ENCODE assay signal across 30 cellular contexts in genomic region chr7:151016505-151016904, GRCh38. TPM values are rescaled to one million over a fixed set of nuclear protein-coding genes. Genes with fewer than 3 reads are reported as not detected.
DNase-seq lines count a peak whose midpoint lies in the region; ATAC-seq and TF ChIP-seq lines count a peak whose summit lies in the region.
"Had no signal": no experiment of that assay in that cellular context is flagged by ENCODE, and none has a peak within 500 bp of the region (broad histone marks: within the 10 kb centered on the region; RNA-seq: fewer than 3 reads in every experiment).

No MANE protein-coding gene starts in this region.

- peak overlapping the region; percentile 0 for H2BK5ac ChIP-seq in neuronal stem cell (ENCODE audit: low read length)

- no peaks in the 10 kb centered on the region for H3K36me3 ChIP-seq in CD4-positive, alpha-beta memory T cell (ENCODE audit: insufficient read depth, low read length)
- H3K36me3 ChIP-seq in neuronal stem cell (replicated peaks in 1 of 2; ENCODE audit: control insufficient read depth in 2 of 2, insufficient read depth in 2 of 2, low read length in 2 of 2) (peaks cover 0 to 5% of the 10 kb centered on the region in 2 donors), endodermal cell (ENCODE audit: control insufficient read depth, insufficient read depth, low read length) (no peaks in the 10 kb centered on the region)
- H3K36me3 ChIP-seq: left ventricle myocardium inferior, neutrophil had no signal

- DNase-seq in T-helper 1 cell, result no peak
- DNase-seq in CD4-positive, alpha-beta memory T cell, result no peak
- no peak for DNase-seq in activated naive CD8-positive, alpha-beta T cell treated with anti-CD3 and anti-CD28 coated beads, Interleukin-2, amount 10 ng/mL, durations not matched to agents 7 days and 5 days
- no peak for DNase-seq in neuronal stem cell (ENCODE audit: low spot score)
- no peak for DNase-seq in HUDEP-2 (lab: John Stamatoyannopoulos, UW; ENCODE audit: unreplicated experiment in 76 of 76)
- DNase-seq in AML-193 (lab: John Stamatoyannopoulos, UW), result no peak
- DNase-seq in endodermal cell, result no peak
- DNase-seq: activated CD4-positive, alpha-beta T cell treated with anti-CD3 and anti-CD28 coated beads for 1 hour; dermis blood vessel endothelial cell; foreskin keratinocyte; head of caudate nucleus; HFFc6; Karpas-422; left ventricle myocardium inferior; mesendoderm; NCI-H1930; NCI-H526; NK-92 treated with Interleukin-12 subunit alpha and Interleukin-12 subunit beta, amount 100 ng/mL, for 24 hours; SK-N-SH; spleen; stimulated activated CD4-positive, alpha-beta T cell treated with anti-CD3 and anti-CD28 coated beads, Interleukin-2, amount 100 ng/mL, for 24 hours had no signal

- peaks cover 30% of the 10 kb centered on the region for H3K27me3 Mint-ChIP-seq in T-helper 1 cell treated with Interleukin-12 subunit alpha and Interleukin-12 subunit beta and Interleukin-4 antibody, amounts not matched to agents 30 μg/mL and 1 μg/mL, for 36 hours (ENCODE audit: low read depth)
- peaks cover 1 to 8% of the 10 kb centered on the region in 2 donors for H3K27me3 Mint-ChIP-seq in CD4-positive, alpha-beta memory T cell
- peaks cover 18% of the 10 kb centered on the region for H3K27me3 Mint-ChIP-seq in activated naive CD8-positive, alpha-beta T cell treated with anti-CD3 and anti-CD28 coated beads, Interleukin-2, amount 10 ng/mL, durations not matched to agents 7 days and 5 days
- peaks cover 95% of the 10 kb centered on the region for H3K27me3 Mint-ChIP-seq in endodermal cell (ENCODE audit: insufficient read depth)

- peak overlapping the region; percentile 36 for H3K27ac Mint-ChIP-seq in T-helper 1 cell treated with Interleukin-12 subunit alpha and Interleukin-12 subunit beta and Interleukin-4 antibody, amounts not matched to agents 30 μg/mL and 1 μg/mL, for 36 hours
- H3K27ac Mint-ChIP-seq in CD4-positive, alpha-beta memory T cell, result peak overlapping the region; percentile 61 to 100 (median 90)
- peak overlapping the region; percentile 56 for H3K27ac Mint-ChIP-seq in activated naive CD8-positive, alpha-beta T cell treated with anti-CD3 and anti-CD28 coated beads, Interleukin-2, amount 10 ng/mL, durations not matched to agents 7 days and 5 days
- no peak overlapping the region for H3K27ac Mint-ChIP-seq in endodermal cell
- H3K27ac Mint-ChIP-seq: activated T-helper 2 cell treated with anti-CD3 and anti-CD28 coated beads, Interferon-gamma antibody, Interleukin-2, Interleukin-4, amounts not matched to agents 10 μg/mL and 5 μg/mL and 100 μg/mL, durations not matched to agents 14 hours and 24 hours and 36 hours; GM23338; HFFc6 had no signal

- no CpG with 5 or more reads among the region's 8 CpGs for WGBS in neuronal stem cell (ENCODE audit: extremely low coverage in 2 of 2, insufficient read length in 2 of 2, insufficient replicate concordance in 1 of 2), 2 donors
- 91% methylated on average over 6 to 8 of the region's 8 CpGs for WGBS in endodermal cell (ENCODE audit: insufficient coverage in 1 of 2, insufficient read length in 1 of 2), 2 experiments

- H3K9me3 ChIP-seq in CD4-positive, alpha-beta memory T cell (ENCODE audit: control insufficient read depth in 1 of 2, low read length in 2 of 2), result no peaks in the 10 kb centered on the region
- H3K9me3 ChIP-seq in neuronal stem cell (replicated peaks in 1 of 2; ENCODE audit: control insufficient read depth in 2 of 2, insufficient read depth in 1 of 2, low read depth in 1 of 2, low read length in 2 of 2) (peaks cover 0 to 2% of the 10 kb centered on the region in 2 donors), endodermal cell (ENCODE audit: control insufficient read depth, low read length) (no peaks in the 10 kb centered on the region)
- H3K9me3 ChIP-seq: esophagus muscularis mucosa, left ventricle myocardium inferior, neutrophil, SK-N-SH, spleen, upper lobe of left lung had no signal

- H3K36me3 Mint-ChIP-seq in T-helper 1 cell treated with Interleukin-12 subunit alpha and Interleukin-12 subunit beta and Interleukin-4 antibody, amounts not matched to agents 30 μg/mL and 1 μg/mL, for 36 hours (ENCODE audit: low read depth), result peaks cover 5% of the 10 kb centered on the region
- peaks cover 1 to 5% of the 10 kb centered on the region in 2 donors for H3K36me3 Mint-ChIP-seq in CD4-positive, alpha-beta memory T cell
- peaks cover 5% of the 10 kb centered on the region for H3K36me3 Mint-ChIP-seq in activated naive CD8-positive, alpha-beta T cell treated with anti-CD3 and anti-CD28 coated beads, Interleukin-2, amount 10 ng/mL, durations not matched to agents 7 days and 5 days
- H3K36me3 Mint-ChIP-seq in endodermal cell (ENCODE audit: low read depth), result no peaks in the 10 kb centered on the region

- ATAC-seq in activated naive CD8-positive, alpha-beta T cell treated with anti-CD3 and anti-CD28 coated beads, Interleukin-2, amount 10 ng/mL, durations not matched to agents 7 days and 5 days (ENCODE audit: low read depth), result no peak
- ATAC-seq: foreskin keratinocyte, GM23338 had no signal

- no peak overlapping the region for H3K4ac ChIP-seq in neuronal stem cell (ENCODE audit: low read length)

- H2AK5ac ChIP-seq in neuronal stem cell (ENCODE audit: low read depth, low read length), result peak overlapping the region; percentile 42

- peaks cover 75% of the 10 kb centered on the region for H3K4me1 ChIP-seq in CD4-positive, alpha-beta memory T cell (ENCODE audit: insufficient read depth, low read length)
- peaks cover 28 to 45% of the 10 kb centered on the region in 2 donors for H3K4me1 ChIP-seq in neuronal stem cell (ENCODE audit: control insufficient read depth in 2 of 2, insufficient read depth in 1 of 2, low read depth in 1 of 2, low read length in 2 of 2)
- no peaks in the 10 kb centered on the region for H3K4me1 ChIP-seq in endodermal cell (ENCODE audit: control insufficient read depth, insufficient read depth, low read length)
- H3K4me1 ChIP-seq: foreskin keratinocyte had no signal

- H3K27me3 ChIP-seq in CD4-positive, alpha-beta memory T cell (ENCODE audit: insufficient read depth, low read length), result no peaks in the 10 kb centered on the region
- H3K27me3 ChIP-seq in neuronal stem cell (ENCODE audit: control insufficient read depth in 3 of 3, insufficient read depth in 3 of 3, low read depth in 1 of 3, low read length in 3 of 3), result peaks cover 0 to 18% (median 0%) of the 10 kb centered on the region in 3 experiments
- peaks cover 46% of the 10 kb centered on the region for H3K27me3 ChIP-seq in endodermal cell (ENCODE audit: control insufficient read depth, insufficient read depth, low read length, poor library complexity, severe bottlenecking)

- H3K9ac ChIP-seq in neuronal stem cell (ENCODE audit: low read depth, low read length, poor library complexity) (peak overlapping the region; percentile 30), endodermal cell (ENCODE audit: extremely low read depth, low read length, poor library complexity, severe bottlenecking) (no peak overlapping the region)
- H3K9ac ChIP-seq: SK-N-SH had no signal

- no peak overlapping the region for H3K4me2 ChIP-seq in neuronal stem cell (ENCODE audit: insufficient read depth, low read length, poor library complexity, severe bottlenecking)
- H3K4me2 ChIP-seq: GM23338, SK-N-SH had no signal

- H3K4me3 Mint-ChIP-seq in T-helper 1 cell treated with Interleukin-12 subunit alpha and Interleukin-12 subunit beta and Interleukin-4 antibody, amounts not matched to agents 30 μg/mL and 1 μg/mL, for 36 hours, result no peak overlapping the region
- H3K4me3 Mint-ChIP-seq in CD4-positive, alpha-beta memory T cell, result peak overlapping the region in 5 of 8 donors; percentile 33 to 61 (median 36)
- H3K4me3 Mint-ChIP-seq in activated naive CD8-positive, alpha-beta T cell treated with anti-CD3 and anti-CD28 coated beads, Interleukin-2, amount 10 ng/mL, durations not matched to agents 7 days and 5 days, result peak overlapping the region; percentile 80
- no peak overlapping the region for H3K4me3 Mint-ChIP-seq in endodermal cell
- H3K4me3 Mint-ChIP-seq: HFFc6 had no signal

- no peak overlapping the region for H3K27ac ChIP-seq in CD4-positive, alpha-beta memory T cell (ENCODE audit: low read depth, low read length)
- no peak overlapping the region for H3K27ac ChIP-seq in neuronal stem cell (replicated peaks; ENCODE audit: low read length)
- no peak overlapping the region for H3K27ac ChIP-seq in endodermal cell (ENCODE audit: low read depth, low read length)
- H3K27ac ChIP-seq: 22Rv1, esophagus muscularis mucosa, foreskin keratinocyte, left ventricle myocardium inferior, neutrophil, upper lobe of left lung had no signal

- H2AFZ ChIP-seq in neuronal stem cell (ENCODE audit: low read length), result no peak overlapping the region
- H2AFZ ChIP-seq: GM23338 had no signal

- peak overlapping the region; percentile 28 for H2BK15ac ChIP-seq in neuronal stem cell (ENCODE audit: low read length)

- POLR2A ChIA-PET in CD4-positive, alpha-beta memory T cell (lab: Charles Lee; ENCODE audit: partially characterized antibody), result interaction anchor here (1.4 to 13.0 kb wide), 3 partner anchors 8 to 12 kb away, joined by 3 to 182 read pairs (median 77); partner anchors contain the start of gene ABCB8
- POLR2A ChIA-PET in activated naive CD8-positive, alpha-beta T cell treated with anti-CD3 and anti-CD28 coated beads, Interleukin-2, amount 10 ng/mL, durations not matched to agents 7 days and 5 days (lab: Charles Lee), result interaction anchor here (0.9 kb wide), 1 partner anchor 68 kb away, joined by 3 read pairs; no protein-coding TSS in a partner anchor

- H3K4me3 ChIP-seq in CD4-positive, alpha-beta memory T cell (ENCODE audit: low read length in 2 of 2), result no peak overlapping the region
- H3K4me3 ChIP-seq in neuronal stem cell (ENCODE audit: low read length in 2 of 2) (no peak overlapping the region), endodermal cell (ENCODE audit: low read length) (no peak overlapping the region)
- H3K4me3 ChIP-seq: esophagus muscularis mucosa, GM23338, left ventricle myocardium inferior, spleen, upper lobe of left lung had no signal

- peak overlapping the region; percentile 12 for H2BK120ac ChIP-seq in neuronal stem cell (ENCODE audit: low read depth, low read length)

- no peak overlapping the region for H3K23ac ChIP-seq in neuronal stem cell (ENCODE audit: low read depth, low read length, poor library complexity)

- H3K9me3 Mint-ChIP-seq in T-helper 1 cell treated with Interleukin-12 subunit alpha and Interleukin-12 subunit beta and Interleukin-4 antibody, amounts not matched to agents 30 μg/mL and 1 μg/mL, for 36 hours, result no peaks in the 10 kb centered on the region
- peaks cover 0 to 2% (median 0%) of the 10 kb centered on the region in 8 donors for H3K9me3 Mint-ChIP-seq in CD4-positive, alpha-beta memory T cell
- no peaks in the 10 kb centered on the region for H3K9me3 Mint-ChIP-seq in activated naive CD8-positive, alpha-beta T cell treated with anti-CD3 and anti-CD28 coated beads, Interleukin-2, amount 10 ng/mL, durations not matched to agents 7 days and 5 days
- H3K9me3 Mint-ChIP-seq in endodermal cell, result peaks cover 3% of the 10 kb centered on the region
- H3K9me3 Mint-ChIP-seq: activated T-helper 2 cell treated with anti-CD3 and anti-CD28 coated beads, Interferon-gamma antibody, Interleukin-2, Interleukin-4, amounts not matched to agents 10 μg/mL and 5 μg/mL and 100 μg/mL, durations not matched to agents 14 hours and 24 hours and 36 hours; HFFc6 had no signal

- H2BK12ac ChIP-seq in neuronal stem cell (ENCODE audit: low read length), result no peak overlapping the region

- CTCF ChIA-PET in CD4-positive, alpha-beta memory T cell (lab: Charles Lee; ENCODE audit: partially characterized antibody), result interaction anchor here (0.9 to 7.4 kb wide), 9 partner anchors 9 to 611 kb away, joined by 3 to 98 read pairs (median 42); partner anchors contain the start of genes ABCB8 and NOS3

- H3K18ac ChIP-seq in neuronal stem cell (ENCODE audit: low read length), result no peak overlapping the region

- no peak overlapping the region for H4K8ac ChIP-seq in neuronal stem cell (ENCODE audit: low read depth, low read length)

- peaks cover 2% of the 10 kb centered on the region for H3K79me1 ChIP-seq in neuronal stem cell (ENCODE audit: low read depth, low read length)

- intact Hi-C loops in CD4-positive, alpha-beta memory T cell (cut with micrococcal nuclease), result loop anchor here (10.0 kb wide), 1 partner anchor 328 kb away; the partner anchor contains the start of gene NUB1

- H3K4me1 Mint-ChIP-seq in T-helper 1 cell treated with Interleukin-12 subunit alpha and Interleukin-12 subunit beta and Interleukin-4 antibody, amounts not matched to agents 30 μg/mL and 1 μg/mL, for 36 hours (ENCODE audit: low read depth), result peaks cover 50% of the 10 kb centered on the region
- H3K4me1 Mint-ChIP-seq in CD4-positive, alpha-beta memory T cell, result peaks cover 48 to 80% (median 64%) of the 10 kb centered on the region in 4 donors
- H3K4me1 Mint-ChIP-seq in activated naive CD8-positive, alpha-beta T cell treated with anti-CD3 and anti-CD28 coated beads, Interleukin-2, amount 10 ng/mL, durations not matched to agents 7 days and 5 days, result peaks cover 53% of the 10 kb centered on the region
- H3K4me1 Mint-ChIP-seq in endodermal cell, result peaks cover 24% of the 10 kb centered on the region

- no peak for TF ChIP-seq CTCF in endodermal cell (conservative IDR thresholded peaks at IDR 0.05)

- H3K14ac ChIP-seq in neuronal stem cell (ENCODE audit: low read length), result no peak overlapping the region

- no peak overlapping the region for H4K91ac ChIP-seq in neuronal stem cell (ENCODE audit: low read depth, low read length, poor library complexity)

RNA-seq across cellular contexts. Expression of gene ATG9B, which starts 7.8 kb away (rescaled TPM):
- total RNA-seq in CD4-positive, alpha-beta memory T cell, result 10 to 100 TPM; 29.3 to 29.9 TPM
- polyA plus RNA-seq in CD4-positive, alpha-beta memory T cell, result 10 to 100 TPM; 16.9 to 36.6 TPM
- 10 to 100 TPM; 11.1 to 11.6 TPM for total RNA-seq in activated naive CD8-positive, alpha-beta T cell treated with anti-CD3 and anti-CD28 coated beads, Interleukin-2, amount 10 ng/mL, durations not matched to agents 7 days and 5 days
- 6.3 TPM for polyA plus RNA-seq in neuronal stem cell (2013, experiment 1 of 2)
- polyA plus RNA-seq in neuronal stem cell (2013, experiment 2 of 2), result 5.0 TPM
- 1 to 10 TPM; 2.0 to 3.0 TPM for total RNA-seq in endodermal cell
- 4.3 TPM for polyA plus RNA-seq in endodermal cell (2013, experiment 1 of 2)
- polyA plus RNA-seq in endodermal cell (2013, experiment 2 of 2), result 4.0 TPM
- total RNA-seq: dermis blood vessel endothelial cell, left ventricle myocardium inferior, posterior vena cava, subcutaneous adipose tissue had no signal

RNA-seq across cellular contexts. Expression of gene ABCB8, which starts 11.7 kb away (rescaled TPM):
- 10 to 100 TPM; 71.2 to 75.8 TPM for total RNA-seq in CD4-positive, alpha-beta memory T cell
- polyA plus RNA-seq in CD4-positive, alpha-beta memory T cell, result 10 to 100 TPM; 17.8 to 22.8 TPM
- 10 to 100 TPM; 48.1 to 48.3 TPM for total RNA-seq in activated naive CD8-positive, alpha-beta T cell treated with anti-CD3 and anti-CD28 coated beads, Interleukin-2, amount 10 ng/mL, durations not matched to agents 7 days and 5 days
- polyA plus RNA-seq in neuronal stem cell (2013, experiment 1 of 2), result 8.6 TPM
- 8.5 TPM for polyA plus RNA-seq in neuronal stem cell (2013, experiment 2 of 2)
- 10 to 100 TPM; 35.9 to 37.2 TPM for total RNA-seq in endodermal cell
- polyA plus RNA-seq in endodermal cell (2013, experiment 1 of 2), result 27.6 TPM
- 25.8 TPM for polyA plus RNA-seq in endodermal cell (2013, experiment 2 of 2)

RNA-seq across cellular contexts. Expression of gene NOS3, which starts 25.7 kb away (rescaled TPM):
- total RNA-seq in CD4-positive, alpha-beta memory T cell, result 1 to 10 TPM; 4.0 to 4.6 TPM
- polyA plus RNA-seq in CD4-positive, alpha-beta memory T cell, result 10 to 100 TPM in 1 of 2 donors, 1 to 10 TPM in 1; 6.6 to 14.9 TPM
- total RNA-seq in activated naive CD8-positive, alpha-beta T cell treated with anti-CD3 and anti-CD28 coated beads, Interleukin-2, amount 10 ng/mL, durations not matched to agents 7 days and 5 days, result 10 to 100 TPM; 12.5 to 15.8 TPM
- 5.4 TPM for polyA plus RNA-seq in neuronal stem cell (2013, experiment 1 of 2)
- polyA plus RNA-seq in neuronal stem cell (2013, experiment 2 of 2), result 5.6 TPM
- 1 to 10 TPM; 2.3 to 9.1 TPM for total RNA-seq in endodermal cell
- 4.0 TPM for polyA plus RNA-seq in endodermal cell (2013, experiment 1 of 2)
- polyA plus RNA-seq in endodermal cell (2013, experiment 2 of 2), result 4.1 TPM

RNA-seq across cellular contexts. Expression of gene ASIC3, which starts 31.8 kb away (rescaled TPM):
- total RNA-seq in CD4-positive, alpha-beta memory T cell, result 10 to 100 TPM; 10.6 to 11.6 TPM
- polyA plus RNA-seq in CD4-positive, alpha-beta memory T cell, result not detected
- total RNA-seq in activated naive CD8-positive, alpha-beta T cell treated with anti-CD3 and anti-CD28 coated beads, Interleukin-2, amount 10 ng/mL, durations not matched to agents 7 days and 5 days, result 1 to 10 TPM; 4.7 to 6.0 TPM
- 5.1 TPM for polyA plus RNA-seq in neuronal stem cell (2013, experiment 1 of 2)
- polyA plus RNA-seq in neuronal stem cell (2013, experiment 2 of 2), result 4.6 TPM
- 1 to 10 TPM; 2.5 to 3.0 TPM for total RNA-seq in endodermal cell
- 5.1 TPM for polyA plus RNA-seq in endodermal cell (2013, experiment 1 of 2)
- polyA plus RNA-seq in endodermal cell (2013, experiment 2 of 2), result 4.0 TPM
- total RNA-seq: dermis blood vessel endothelial cell had no signal

RNA-seq across cellular contexts. Expression of gene KCNH2, which starts 38.4 kb away (rescaled TPM):
- 1 to 10 TPM; 2.3 to 2.6 TPM for total RNA-seq in CD4-positive, alpha-beta memory T cell
- 1 to 10 TPM; 1.8 to 2.4 TPM for polyA plus RNA-seq in CD4-positive, alpha-beta memory T cell
- under 1 TPM; 0.50 to 0.54 TPM for total RNA-seq in activated naive CD8-positive, alpha-beta T cell treated with anti-CD3 and anti-CD28 coated beads, Interleukin-2, amount 10 ng/mL, durations not matched to agents 7 days and 5 days
- polyA plus RNA-seq in neuronal stem cell (2013, experiment 1 of 2), result 9.1 TPM
- 9.1 TPM for polyA plus RNA-seq in neuronal stem cell (2013, experiment 2 of 2)
- 1 to 10 TPM; 1.1 to 1.9 TPM for total RNA-seq in endodermal cell
- polyA plus RNA-seq in endodermal cell (2013, experiment 1 of 2), result 19.3 TPM
- polyA plus RNA-seq in endodermal cell (2013, experiment 2 of 2), result 17.8 TPM
- total RNA-seq: dermis blood vessel endothelial cell, foreskin keratinocyte, HFFc6 had no signal
- polyA plus RNA-seq: foreskin keratinocyte had no signal

Comparison
In these comparisons a context has a peak if more than half of its experiments do, and no peak if none do; other contexts are left out.
1. H3K4me3 Mint-ChIP-seq: peak in CD4-positive, alpha-beta memory T cell (5 of 8) and activated naive CD8-positive, alpha-beta T cell treated with anti-CD3 and anti-CD28 coated beads, Interleukin-2, amount 10 ng/mL, durations not matched to agents 7 days and 5 days (single experiment); none in T-helper 1 cell treated with Interleukin-12 subunit alpha and Interleukin-12 subunit beta and Interleukin-4 antibody, amounts not matched to agents 30 μg/mL and 1 μg/mL, for 36 hours (single experiment) and endodermal cell (single experiment).